Comparison of ENCODE assay signal across 8 cellular contexts in the genomic region with DNA sequence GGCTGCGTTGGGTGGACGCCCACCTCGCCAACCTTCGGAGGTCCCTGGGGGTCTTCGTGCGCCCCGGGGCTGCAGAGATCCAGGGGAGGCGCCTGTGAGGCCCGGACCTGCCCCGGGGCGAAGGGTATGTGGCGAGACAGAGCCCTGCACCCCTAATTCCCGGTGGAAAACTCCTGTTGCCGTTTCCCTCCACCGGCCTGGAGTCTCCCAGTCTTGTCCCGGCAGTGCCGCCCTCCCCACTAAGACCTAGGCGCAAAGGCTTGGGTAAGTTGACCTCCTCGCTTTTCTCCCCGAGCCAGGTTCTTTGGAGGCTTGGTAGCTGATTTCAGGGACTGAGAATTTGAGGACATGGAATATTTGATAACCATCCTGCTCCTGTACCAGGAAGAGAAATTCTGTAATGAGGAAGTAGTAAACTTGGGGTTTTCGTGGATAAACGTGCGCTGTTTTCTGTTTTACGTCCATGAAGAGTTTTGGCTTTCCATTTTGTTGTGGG. TPM values are rescaled to one million over a fixed set of nuclear protein-coding genes. Genes with fewer than 3 reads are reported as not detected.
DNase-seq lines count a peak whose midpoint lies in the region; ATAC-seq, FAIRE-seq and TF ChIP-seq lines count a peak whose summit lies in the region.

No MANE protein-coding gene starts in this region.

- peak in 11 of 14 donors; percentile 14 to 63 (median 39) for DNase-seq in C1 segment of cervical spinal cord (lab: John Stamatoyannopoulos, UW)
- DNase-seq in activated CD4-positive, alpha-beta memory T cell treated with anti-CD3 and anti-CD28 coated beads, Interleukin-2, amount 10 ng/mL, durations not matched to agents 7 days and 5 days, result no peak
- DNase-seq in fibroblast of the aortic adventitia (ENCODE audit: low read depth), result peak; percentile 16
- DNase-seq in nephron progenitor cell, result no peak
- DNase-seq in GOT3 (lab: John Stamatoyannopoulos, UW), result no peak
- DNase-seq in D721Med (ENCODE audit: insufficient read length, low spot score), result no peak

- FAIRE-seq in D721Med (lab: Jason Lieb, UNC), result no peak

- H3K36me3 Mint-ChIP-seq in IgD-negative memory B cell (peaks cover 3% of the 10 kb centered on the region), nephron progenitor cell (ENCODE audit: low read depth) (peaks cover 40% of the 10 kb centered on the region)
- H3K36me3 Mint-ChIP-seq in activated CD4-positive, alpha-beta memory T cell treated with anti-CD3 and anti-CD28 coated beads, Interleukin-2, amount 10 ng/mL, durations not matched to agents 7 days and 5 days (ENCODE audit: low read depth), result peaks cover 36% of the 10 kb centered on the region

- POLR2A ChIA-PET in activated CD4-positive, alpha-beta memory T cell treated with anti-CD3 and anti-CD28 coated beads, Interleukin-2, amount 10 ng/mL, durations not matched to agents 7 days and 5 days (lab: Charles Lee), result interaction anchor here (1.6 to 11.0 kb wide), 3 partner anchors 14 to 130 kb away, joined by 4 to 142 read pairs (median 59); a partner anchor contains a TSS

- peak overlapping the region; percentile 89 to 99 (median 90) for H3K27ac Mint-ChIP-seq in IgD-negative memory B cell
- H3K27ac Mint-ChIP-seq in activated CD4-positive, alpha-beta memory T cell treated with anti-CD3 and anti-CD28 coated beads, Interleukin-2, amount 10 ng/mL, durations not matched to agents 7 days and 5 days, result peak overlapping the region; percentile 87
- H3K27ac Mint-ChIP-seq in nephron progenitor cell, result peak overlapping the region; percentile 81

- CTCF ChIA-PET in activated CD4-positive, alpha-beta memory T cell treated with anti-CD3 and anti-CD28 coated beads, Interleukin-2, amount 10 ng/mL, durations not matched to agents 7 days and 5 days (lab: Charles Lee), result interaction anchor here (1.0 to 1.5 kb wide), 3 partner anchors 10 to 79 kb away, joined by 3 to 4 read pairs (median 4); a partner anchor contains a TSS

- TF ChIP-seq CTCF in fibroblast of the aortic adventitia (IDR thresholded peaks at IDR 0.05; ENCODE audit: insufficient read depth, low read length) (no peak), nephron progenitor cell (IDR thresholded peaks at IDR 0.05) (no peak), D721Med (IDR thresholded peaks at IDR 0.05; ENCODE audit: insufficient read depth, missing control alignments) (no peak)

- H3K4me3 ChIP-seq in fibroblast of the aortic adventitia (ENCODE audit: low read depth, low read length), result peak overlapping the region; percentile 92

- H3K27me3 Mint-ChIP-seq in IgD-negative memory B cell (no peaks in the 10 kb centered on the region), nephron progenitor cell (ENCODE audit: low read depth, poor library complexity) (no peaks in the 10 kb centered on the region)
- H3K27me3 Mint-ChIP-seq in activated CD4-positive, alpha-beta memory T cell treated with anti-CD3 and anti-CD28 coated beads, Interleukin-2, amount 10 ng/mL, durations not matched to agents 7 days and 5 days, result no peaks in the 10 kb centered on the region

- H3K9me3 Mint-ChIP-seq in IgD-negative memory B cell (no peaks in the 10 kb centered on the region), nephron progenitor cell (peaks cover 6% of the 10 kb centered on the region)
- H3K9me3 Mint-ChIP-seq in activated CD4-positive, alpha-beta memory T cell treated with anti-CD3 and anti-CD28 coated beads, Interleukin-2, amount 10 ng/mL, durations not matched to agents 7 days and 5 days, result no peaks in the 10 kb centered on the region

- peak; percentile 0 for ATAC-seq in GM19328 (IDR thresholded peaks at IDR 0.05; ENCODE audit: unreplicated experiment)

- peaks cover 12 to 30% (median 18%) of the 10 kb centered on the region in 3 donors for H3K4me1 Mint-ChIP-seq in IgD-negative memory B cell
- peaks cover 45% of the 10 kb centered on the region for H3K4me1 Mint-ChIP-seq in activated CD4-positive, alpha-beta memory T cell treated with anti-CD3 and anti-CD28 coated beads, Interleukin-2, amount 10 ng/mL, durations not matched to agents 7 days and 5 days
- peaks cover 30% of the 10 kb centered on the region for H3K4me1 Mint-ChIP-seq in nephron progenitor cell

- H3K4me3 Mint-ChIP-seq in IgD-negative memory B cell, result peak overlapping the region; percentile 98 to 100 (median 98)
- peak overlapping the region; percentile 96 for H3K4me3 Mint-ChIP-seq in activated CD4-positive, alpha-beta memory T cell treated with anti-CD3 and anti-CD28 coated beads, Interleukin-2, amount 10 ng/mL, durations not matched to agents 7 days and 5 days
- H3K4me3 Mint-ChIP-seq in nephron progenitor cell, result peak overlapping the region; percentile 97

RNA-seq across cellular contexts. Expression of a gene that starts 0.5 kb away (rescaled TPM):
- polyA plus RNA-seq in IgD-negative memory B cell, result 10.6 TPM
- 10 to 100 TPM; 37.4 to 37.8 TPM for total RNA-seq in activated CD4-positive, alpha-beta memory T cell treated with anti-CD3 and anti-CD28 coated beads, Interleukin-2, amount 10 ng/mL, durations not matched to agents 7 days and 5 days
- 20.4 and 24.1 TPM in 2 replicates for total RNA-seq in fibroblast of the aortic adventitia (ENCODE audit: low replicate concordance)

RNA-seq across cellular contexts. Expression of a gene that starts 1.0 kb away (rescaled TPM):
- 9.7 TPM for polyA plus RNA-seq in IgD-negative memory B cell
- 10 to 100 TPM; 25.5 to 26.2 TPM for total RNA-seq in activated CD4-positive, alpha-beta memory T cell treated with anti-CD3 and anti-CD28 coated beads, Interleukin-2, amount 10 ng/mL, durations not matched to agents 7 days and 5 days
- total RNA-seq in fibroblast of the aortic adventitia (ENCODE audit: low replicate concordance), result 51.5 and 67.4 TPM in 2 replicates

RNA-seq across cellular contexts. Expression of a gene that starts 52.1 kb away (rescaled TPM):
- polyA plus RNA-seq in IgD-negative memory B cell, result 232 TPM
- 100 to 1,000 TPM; 355 to 365 TPM for total RNA-seq in activated CD4-positive, alpha-beta memory T cell treated with anti-CD3 and anti-CD28 coated beads, Interleukin-2, amount 10 ng/mL, durations not matched to agents 7 days and 5 days
- total RNA-seq in fibroblast of the aortic adventitia (ENCODE audit: low replicate concordance), result 760 and 828 TPM in 2 replicates

Comparison
In these comparisons a context has a peak if more than half of its experiments do, and no peak if none do; other contexts are left out.
1. DNase-seq: peak in C1 segment of cervical spinal cord (11 of 14) and fibroblast of the aortic adventitia (single experiment); none in activated CD4-positive, alpha-beta memory T cell treated with anti-CD3 and anti-CD28 coated beads, Interleukin-2, amount 10 ng/mL, durations not matched to agents 7 days and 5 days (single experiment), nephron progenitor cell (single experiment), GOT3 (single experiment) and D721Med (single experiment).
2. Peak in every context shown above with its lines, with median percentiles within 50 percentile points of each other: H3K27ac Mint-ChIP-seq and H3K4me3 Mint-ChIP-seq.